ENCODE assay signal across 20 cellular contexts in genomic region chr10:61839911-61840310, GRCh38.
DNase-seq lines count a peak whose midpoint lies in the region; ATAC-seq, FAIRE-seq and TF ChIP-seq lines count a peak whose summit lies in the region.
"Had no signal": no experiment of that assay in that cellular context is flagged by ENCODE, and none has a peak within 500 bp of the region (broad histone marks: within the 10 kb centered on the region; RNA-seq: fewer than 3 reads in every experiment).

No MANE protein-coding gene starts in this region.

- BruUV-seq in OCI-LY7 (replicated peaks; lab: Mats Ljungman, UMichigan) (no TSS peak), HepG2 (replicated peaks; lab: Mats Ljungman, UMichigan) (no TSS peak)

- no peak for TF ChIP-seq EP300 in HepG2 (IDR thresholded peaks at IDR 0.05; ENCODE audit: low read depth in 2 of 2, low read length in 2 of 2)
- no peak for TF ChIP-seq EP300 in HepG2 (CRISPR knock-in tag; IDR thresholded peaks at IDR 0.05; ENCODE audit: borderline replicate concordance)

- H3K9ac ChIP-seq in colonic mucosa (ENCODE audit: low read depth in 2 of 2, low read length in 2 of 2) (no peak overlapping the region), HepG2 (ENCODE audit: insufficient read depth, low read depth, low read length) (no peak overlapping the region)

- no peak for FAIRE-seq in HepG2 (lab: Jason Lieb, UNC)
- FAIRE-seq: GM19239 had no signal

- no peak overlapping the region for H3K27ac ChIP-seq in OCI-LY7 (ENCODE audit: low read depth, low read length, poor library complexity, severe bottlenecking)
- peak overlapping the region; percentile 23 for H3K27ac ChIP-seq in colonic mucosa
- no peak overlapping the region for H3K27ac ChIP-seq in HepG2 (ENCODE audit: extremely low read length, insufficient read depth, low read length)
- peak overlapping the region; percentile 10 for H3K27ac ChIP-seq in temporal lobe (ENCODE audit: low read depth, low read length)
- H3K27ac ChIP-seq: C4-2B had no signal

- TF ChIP-seq POLR2A in HepG2 (IDR thresholded peaks at IDR 0.05; ENCODE audit: insufficient read depth in 1 of 2, low read depth in 2 of 2, low read length in 2 of 2): no peak

- POLR2A ChIA-PET in OCI-LY7 (lab: Charles Lee) (interaction anchor here (0.6 kb wide), 2 partner anchors 9 to 89 kb away, joined by 3 to 5 read pairs; no protein-coding TSS in a partner anchor), HepG2 (lab: Yijun Ruan, JAX) (no interaction called here)

- H2AFZ ChIP-seq in OCI-LY7 (ENCODE audit: low read length): peak overlapping the region; percentile 23; the same call in 1 of the 2 replicates
- H2AFZ ChIP-seq in HepG2 (ENCODE audit: low read length): peak overlapping the region; percentile 39

- H3K4me2 ChIP-seq in OCI-LY7 (ENCODE audit: low read length) (no peak overlapping the region), HepG2 (ENCODE audit: low read depth, low read length) (peak overlapping the region; percentile 18)

- no peaks in the 10 kb centered on the region for H3K9me2 ChIP-seq in OCI-LY7 (ENCODE audit: insufficient read depth, low read length)

- H3K27me3 ChIP-seq in colonic mucosa: no peaks in the 10 kb centered on the region
- no peaks in the 10 kb centered on the region for H3K27me3 ChIP-seq in HepG2 (ENCODE audit: control insufficient read depth in 1 of 2, insufficient read depth in 2 of 2, low read length in 2 of 2)

- no peaks in the 10 kb centered on the region for H3K36me3 ChIP-seq in OCI-LY7 (ENCODE audit: insufficient read depth, low read length)
- H3K36me3 ChIP-seq in colonic mucosa: no peaks in the 10 kb centered on the region
- H3K36me3 ChIP-seq in HepG2 (replicated peaks in 1 of 2; ENCODE audit: control insufficient read depth in 1 of 2, insufficient read depth in 2 of 2, low read length in 2 of 2): no peaks in the 10 kb centered on the region
- H3K36me3 ChIP-seq: HAP-1 had no signal

- H3K9me3 ChIP-seq in OCI-LY7 (ENCODE audit: low read length) (no peaks in the 10 kb centered on the region), colonic mucosa (no peaks in the 10 kb centered on the region), HepG2 (ENCODE audit: low read length) (no peaks in the 10 kb centered on the region)
- H3K9me3 ChIP-seq: HAP-1 had no signal

- no peak for ATAC-seq in HepG2
- ATAC-seq in left ventricle myocardium superior: no peak
- ATAC-seq: SK-N-SH treated with all-trans-retinoic acid at 6 μM for 48 hours had no signal

- H3K4me3 ChIP-seq in OCI-LY7 (ENCODE audit: low read depth, low read length, poor library complexity, severe bottlenecking): no peak overlapping the region
- H3K4me3 ChIP-seq in colonic mucosa: no peak overlapping the region
- no peak overlapping the region for H3K4me3 ChIP-seq in HepG2 (replicated peaks in 1 of 3; ENCODE audit: insufficient read depth in 1 of 3, low read depth in 2 of 3, low read length in 3 of 3)
- H3K4me3 ChIP-seq: HAP-1 had no signal

- intact Hi-C loops in OCI-LY7 (cut with micrococcal nuclease; ENCODE audit: unreplicated experiment): no loop called here
- intact Hi-C loops in colonic mucosa (cut with DNase I): loop anchor here (5.0 kb wide), 2 partner anchors 57 to 88 kb away; no protein-coding TSS in a partner anchor
- intact Hi-C loops in HepG2 (cut with micrococcal nuclease; ENCODE audit: unreplicated experiment): loop anchor here (5.0 to 10.0 kb wide), 4 partner anchors 125 to 1025 kb away; partner anchors contain the start of gene RTKN2
- intact Hi-C loops in left ventricle myocardium superior (cut with micrococcal nuclease): no loop called here

- CTCF ChIA-PET in OCI-LY7 (lab: Charles Lee; ENCODE audit: unreplicated experiment): no interaction called here
- CTCF ChIA-PET in HepG2 (lab: Yijun Ruan, JAX; ENCODE audit: low intra/inter-chr PET ratio, low total read pairs): no interaction called here

- TF ChIP-seq CTCF in OCI-LY7 (conservative IDR thresholded peaks at IDR 0.05; ENCODE audit: low read length): no peak
- TF ChIP-seq CTCF in colonic mucosa (IDR thresholded peaks at IDR 0.05): no peak
- TF ChIP-seq CTCF in HepG2 (CRISPR knock-in tag; IDR thresholded peaks at IDR 0.05): no peak

- WGBS in HepG2 (ENCODE audit: low lambda C conversion rate): 21% methylated on average over 3 of the region's 3 CpGs

- no peak for DNase-seq in OCI-LY7 (ENCODE audit: low spot score)
- no peak for DNase-seq in colonic mucosa
- DNase-seq in HepG2 (ENCODE audit: low spot score): no peak
- DNase-seq in activated naive CD4-positive, alpha-beta T cell treated with anti-CD3 and anti-CD28 coated beads, Interleukin-2, amount 50 U/mL, for 16 hours: no peak
- DNase-seq in left ventricle myocardium superior: no peak
- no peak for DNase-seq in stimulated activated CD4-positive, alpha-beta T cell treated with anti-CD3 and anti-CD28 coated beads, Interleukin-4, amount 100 ng/mL, for 1 hour
- no peak for DNase-seq in NCI-H1105 treated with DMSO at 0.1 percent for 48 hours (lab: John Stamatoyannopoulos, UW)
- DNase-seq: EL, KG1, NCI-H1092, NCI-H1694, NCI-H2107, NCI-H2227 treated with DMSO at 0.1 percent for 48 hours, NCI-H524, SHP77 had no signal

- no peak for TF ChIP-seq RAD21 in HepG2 (CRISPR knock-in tag; IDR thresholded peaks at IDR 0.05)

- H4K20me1 ChIP-seq in OCI-LY7 (ENCODE audit: insufficient read depth, low read length) (no peaks in the 10 kb centered on the region), HepG2 (ENCODE audit: insufficient read depth, low read length) (no peaks in the 10 kb centered on the region)

- H3K79me2 ChIP-seq in OCI-LY7 (ENCODE audit: insufficient read depth, low read depth, low read length): no peaks in the 10 kb centered on the region
- no peaks in the 10 kb centered on the region for H3K79me2 ChIP-seq in HepG2 (ENCODE audit: insufficient read depth, low read length)

- in situ Hi-C loops in HepG2 (cut with HindIII; ENCODE audit: extremely low pct_ligation_motif_present, low pct_unique_long_range_greater_than_20kb): loop anchor here (5.0 kb wide), 1 partner anchor 88 kb away; no protein-coding TSS in a partner anchor

- H3K4me1 ChIP-seq in OCI-LY7 (ENCODE audit: insufficient read depth, low read length, poor library complexity, severe bottlenecking): peaks cover 7% of the 10 kb centered on the region
- H3K4me1 ChIP-seq in colonic mucosa: no peaks in the 10 kb centered on the region
- H3K4me1 ChIP-seq in HepG2 (ENCODE audit: insufficient read depth, low read length): peaks cover 57% of the 10 kb centered on the region

TF ChIP-seq in HepG2, 621 proteins besides CTCF, POLR2A, EP300 and RAD21:
- 0 out of 2 replicates have a peak, but pooled peaks have one; percentile 23 for TF ChIP-seq ZNF7 (CRISPR knock-in tag; IDR thresholded peaks at IDR 0.05)
- TF ChIP-seq HES4 (CRISPR knock-in tag; IDR thresholded peaks at IDR 0.05; ENCODE audit: borderline replicate concordance): no peak

Comparison
In these comparisons a context has a peak if more than half of its experiments do, and no peak if none do; other contexts are left out.
1. H3K27ac ChIP-seq: peak in colonic mucosa (single experiment) and temporal lobe (single experiment); none in OCI-LY7 (single experiment) and HepG2 (single experiment).
2. intact Hi-C loops: an anchor here in colonic mucosa (5.0 kb wide) and HepG2 (5.0 to 10.0 kb wide); none called in OCI-LY7 and left ventricle myocardium superior.